7 cellular contexts compared by ENCODE assay signal in genomic region chr1:116595946-116596741, GRCh38. TPM values are rescaled to one million over a fixed set of nuclear protein-coding genes. Genes with fewer than 3 reads are reported as not detected.
DNase-seq lines count a peak whose midpoint lies in the region; ATAC-seq and TF ChIP-seq lines count a peak whose summit lies in the region.
"Not testable (repeated sequence)": the region's sequence is repeated elsewhere in the genome, so short reads cannot be mapped to it uniquely, and the experiment has no call there.

No MANE protein-coding gene starts in this region.

- peak; percentile 45 for ATAC-seq in HG02938 (IDR thresholded peaks at IDR 0.05; ENCODE audit: unreplicated experiment)

- H3K27me3 Mint-ChIP-seq in activated CD4-positive, alpha-beta T cell treated with anti-CD3 and anti-CD28 coated beads, Interleukin-2, amount 10 ng/mL, durations not matched to agents 7 days and 5 days; immature natural killer cell (ENCODE audit: low read depth in 3 of 3): not testable (repeated sequence)

- not testable (repeated sequence) for H3K4me3 Mint-ChIP-seq in activated CD4-positive, alpha-beta T cell treated with anti-CD3 and anti-CD28 coated beads, Interleukin-2, amount 10 ng/mL, durations not matched to agents 7 days and 5 days
- peak overlapping the region in 2 of 5 donors; percentile 5 to 51 for H3K4me3 Mint-ChIP-seq in immature natural killer cell

- H3K27ac Mint-ChIP-seq in activated CD4-positive, alpha-beta T cell treated with anti-CD3 and anti-CD28 coated beads, Interleukin-2, amount 10 ng/mL, durations not matched to agents 7 days and 5 days; immature natural killer cell: not testable (repeated sequence)

- DNase-seq in NOMO-1 (lab: John Stamatoyannopoulos, UW; ENCODE audit: unreplicated experiment in 2 of 2) = peak; percentile 24 to 57
- DNase-seq in activated CD4-positive, alpha-beta T cell treated with anti-CD3 and anti-CD28 coated beads, Interleukin-2, amount 10 ng/mL, durations not matched to agents 7 days and 5 days = peak; percentile 59
- peak; percentile 22 for DNase-seq in central memory CD4-positive, alpha-beta T cell
- peak; percentile 35 to 50 (median 39) for DNase-seq in immature natural killer cell
- peak; percentile 29 for DNase-seq in renal cortical epithelial cell (ENCODE audit: low read depth)

- H3K4me1 Mint-ChIP-seq in activated CD4-positive, alpha-beta T cell treated with anti-CD3 and anti-CD28 coated beads, Interleukin-2, amount 10 ng/mL, durations not matched to agents 7 days and 5 days = not testable (repeated sequence)
- H3K4me1 Mint-ChIP-seq in immature natural killer cell = peaks cover 4 to 11% of the 10 kb centered on the region in 2 donors

- POLR2A ChIA-PET in activated CD4-positive, alpha-beta T cell treated with anti-CD3 and anti-CD28 coated beads, Interleukin-2, amount 10 ng/mL, durations not matched to agents 7 days and 5 days (lab: Charles Lee) = not testable (repeated sequence)

- not testable (repeated sequence) for H3K9me3 Mint-ChIP-seq in activated CD4-positive, alpha-beta T cell treated with anti-CD3 and anti-CD28 coated beads, Interleukin-2, amount 10 ng/mL, durations not matched to agents 7 days and 5 days; immature natural killer cell

- CTCF ChIA-PET in activated CD4-positive, alpha-beta T cell treated with anti-CD3 and anti-CD28 coated beads, Interleukin-2, amount 10 ng/mL, durations not matched to agents 7 days and 5 days (lab: Charles Lee) = interaction anchor here (0.8 to 1.8 kb wide), 5 partner anchors 14 to 457 kb away, joined by 3 to 8 read pairs (median 3); no protein-coding TSS in a partner anchor

- H3K36me3 Mint-ChIP-seq in activated CD4-positive, alpha-beta T cell treated with anti-CD3 and anti-CD28 coated beads, Interleukin-2, amount 10 ng/mL, durations not matched to agents 7 days and 5 days (ENCODE audit: low read depth); immature natural killer cell: not testable (repeated sequence)

- TF ChIP-seq CTCF in GM12872 (IDR thresholded peaks at IDR 0.05; ENCODE audit: insufficient read depth, low read depth, low read length) = peak; percentile 58

RNA-seq across cellular contexts. Expression of gene CD58, which starts 25.3 kb away (rescaled TPM):
- 10 to 100 TPM; 22.5 to 29.2 TPM for total RNA-seq in activated CD4-positive, alpha-beta T cell treated with anti-CD3 and anti-CD28 coated beads, Interleukin-2, amount 10 ng/mL, durations not matched to agents 7 days and 5 days
- 100 to 1,000 TPM in 1 of 3 donors, 10 to 100 TPM in 2; 68.6 to 112 (median 69.9) TPM for polyA plus RNA-seq in immature natural killer cell
- 45.4 and 62.3 TPM in 2 replicates for total RNA-seq in renal cortical epithelial cell

Comparison
In these comparisons a context has a peak if more than half of its experiments do, and no peak if none do; other contexts are left out.
1. Peak in every context shown above with its lines: DNase-seq and ATAC-seq.